In genomic region chr21:23740463-23740862, GRCh38 we compare ENCODE assay signal across 18 cellular contexts.
A peak's percentile ranks its signal among the peaks of the same experiment; 100 is the strongest.
DNase-seq lines count a peak whose midpoint lies in the region; ATAC-seq and TF ChIP-seq lines count a peak whose summit lies in the region.
"Had no signal": no experiment of that assay in that cellular context is flagged by ENCODE, and none has a peak within 500 bp of the region (broad histone marks: within the 10 kb centered on the region; RNA-seq: fewer than 3 reads in every experiment).

No MANE protein-coding gene starts in this region.

- peaks cover 25% of the 10 kb centered on the region for H3K9me3 Mint-ChIP-seq in WTC11
- no peaks in the 10 kb centered on the region for H3K9me3 Mint-ChIP-seq in activated CD4-positive, alpha-beta T cell treated with anti-CD3 and anti-CD28 coated beads, Interleukin-2, amount 10 ng/mL, durations not matched to agents 24 days and 14 days
- H3K9me3 Mint-ChIP-seq: T-helper 1 cell treated with Interleukin-12 subunit alpha and Interleukin-12 subunit beta and Interleukin-4 antibody, amounts not matched to agents 30 μg/mL and 1 μg/mL, for 36 hours had no signal

- TF ChIP-seq CTCF in DND-41 (IDR thresholded peaks at IDR 0.05; ENCODE audit: borderline replicate concordance, extremely low read depth, low read length, poor library complexity, severe bottlenecking) = peak; percentile 12
- no peak for TF ChIP-seq CTCF in WTC11 (IDR thresholded peaks at IDR 0.05)

- H3K4me1 ChIP-seq in DND-41 (ENCODE audit: insufficient read depth, low read length) = no peaks in the 10 kb centered on the region
- H3K4me1 ChIP-seq: A549, Caco-2 had no signal

- no peaks in the 10 kb centered on the region for H3K9me3 ChIP-seq in DND-41 (ENCODE audit: insufficient read depth, low read length, severe bottlenecking)
- H3K9me3 ChIP-seq: A549, Caco-2 had no signal

- no peak for ATAC-seq in DND-41 (ENCODE audit: insufficient read depth, low read depth)
- peak; percentile 51 for ATAC-seq in WTC11
- no peak for ATAC-seq in HG03196 (IDR thresholded peaks at IDR 0.05; ENCODE audit: unreplicated experiment)
- ATAC-seq: A549, HepG2 had no signal

- no peak overlapping the region for H3K9ac ChIP-seq in DND-41 (ENCODE audit: low read depth, low read length)

- POLR2A ChIA-PET in WTC11 (lab: Charles Lee) = interaction anchor here (0.5 kb wide), 1 partner anchor 29 kb away, joined by 3 read pairs; no protein-coding TSS in a partner anchor

- H3K36me3 Mint-ChIP-seq in WTC11 = peaks cover 15% of the 10 kb centered on the region
- H3K36me3 Mint-ChIP-seq in activated CD4-positive, alpha-beta T cell treated with anti-CD3 and anti-CD28 coated beads, Interleukin-2, amount 10 ng/mL, durations not matched to agents 24 days and 14 days (ENCODE audit: low read depth) = no peaks in the 10 kb centered on the region
- H3K36me3 Mint-ChIP-seq: CD14-positive monocyte had no signal

- H3K27ac ChIP-seq in DND-41 (ENCODE audit: low read length) = no peak overlapping the region
- H3K27ac ChIP-seq: A549 had no signal

- intact Hi-C loops in activated CD4-positive, alpha-beta T cell treated with anti-CD3 and anti-CD28 coated beads, Interleukin-2, amount 10 ng/mL, durations not matched to agents 24 days and 14 days (cut with micrococcal nuclease) = no loop called here

- H3K79me2 ChIP-seq in DND-41 (ENCODE audit: insufficient read depth, low read length) = no peaks in the 10 kb centered on the region

- no peak overlapping the region for H2AFZ ChIP-seq in DND-41 (ENCODE audit: low read depth, low read length)

- no peak overlapping the region for H3K4me3 Mint-ChIP-seq in WTC11
- no peak overlapping the region for H3K4me3 Mint-ChIP-seq in activated CD4-positive, alpha-beta T cell treated with anti-CD3 and anti-CD28 coated beads, Interleukin-2, amount 10 ng/mL, durations not matched to agents 24 days and 14 days
- H3K4me3 Mint-ChIP-seq: CD14-positive monocyte; T-helper 1 cell treated with Interleukin-12 subunit alpha and Interleukin-12 subunit beta and Interleukin-4 antibody, amounts not matched to agents 30 μg/mL and 1 μg/mL, for 36 hours had no signal

- H3K4me3 ChIP-seq in DND-41 (ENCODE audit: low read depth in 1 of 2, low read length in 2 of 2) = no peak overlapping the region
- H3K4me3 ChIP-seq: A549 had no signal

- DNase-seq in NCI-H82 (lab: John Stamatoyannopoulos, UW) = peak; percentile 7
- DNase-seq in NCI-H82 treated with DMSO at 0.1 percent for 48 hours (lab: John Stamatoyannopoulos, UW; ENCODE audit: unreplicated experiment) = no peak
- DNase-seq in DND-41 = no peak
- DNase-seq in NCI-H69 (lab: John Stamatoyannopoulos, UW) = peak; percentile 65
- no peak for DNase-seq in WTC11 (ENCODE audit: low spot score)
- DNase-seq in activated CD4-positive, alpha-beta T cell treated with anti-CD3 and anti-CD28 coated beads, Interleukin-2, amount 10 ng/mL, durations not matched to agents 24 days and 14 days = no peak
- no peak for DNase-seq in NCI-H2107 (lab: John Stamatoyannopoulos, UW)
- DNase-seq: Caco-2, KG1, MM.1S, NCI-H1092 treated with DMSO at 0.1 percent for 48 hours, NCI-H526 treated with DMSO at 0.1 percent for 48 hours, SHP77 had no signal

- H3K27me3 Mint-ChIP-seq in WTC11 (ENCODE audit: low read depth) = no peaks in the 10 kb centered on the region
- no peaks in the 10 kb centered on the region for H3K27me3 Mint-ChIP-seq in activated CD4-positive, alpha-beta T cell treated with anti-CD3 and anti-CD28 coated beads, Interleukin-2, amount 10 ng/mL, durations not matched to agents 24 days and 14 days

- CTCF ChIA-PET in WTC11 (lab: Charles Lee) = interaction anchor here (0.6 to 1.1 kb wide), 3 partner anchors 15 to 253 kb away, joined by 3 to 6 read pairs (median 3); no protein-coding TSS in a partner anchor

- no peaks in the 10 kb centered on the region for H3K36me3 ChIP-seq in DND-41 (ENCODE audit: insufficient read depth, low read length)

- no peak overlapping the region for H3K27ac Mint-ChIP-seq in WTC11
- no peak overlapping the region for H3K27ac Mint-ChIP-seq in activated CD4-positive, alpha-beta T cell treated with anti-CD3 and anti-CD28 coated beads, Interleukin-2, amount 10 ng/mL, durations not matched to agents 24 days and 14 days
- H3K27ac Mint-ChIP-seq: T-helper 1 cell treated with Interleukin-12 subunit alpha and Interleukin-12 subunit beta and Interleukin-4 antibody, amounts not matched to agents 30 μg/mL and 1 μg/mL, for 36 hours had no signal

- no peaks in the 10 kb centered on the region for H3K27me3 ChIP-seq in DND-41 (ENCODE audit: insufficient read depth, low read length, poor library complexity)

- H3K4me2 ChIP-seq in DND-41 (ENCODE audit: insufficient read depth, low read length) = no peak overlapping the region
- H3K4me2 ChIP-seq: A549 had no signal

- H3K4me1 Mint-ChIP-seq in WTC11 = peaks cover 3% of the 10 kb centered on the region
- no peaks in the 10 kb centered on the region for H3K4me1 Mint-ChIP-seq in activated CD4-positive, alpha-beta T cell treated with anti-CD3 and anti-CD28 coated beads, Interleukin-2, amount 10 ng/mL, durations not matched to agents 24 days and 14 days
- H3K4me1 Mint-ChIP-seq: CD14-positive monocyte had no signal

- H4K20me1 ChIP-seq in DND-41 (ENCODE audit: insufficient read depth, low read length) = no peaks in the 10 kb centered on the region

TF ChIP-seq in WTC11, 78 proteins besides CTCF, POLR2A, EP300 and RAD21:
- TF ChIP-seq GTF2I (CRISPR knock-in tag; conservative IDR thresholded peaks at IDR 0.05) (no peak), ERG (CRISPR knock-in tag; IDR thresholded peaks at IDR 0.05) (no peak), ATF3 (CRISPR knock-in tag; conservative IDR thresholded peaks at IDR 0.05) (no peak), JUN (CRISPR knock-in tag; IDR thresholded peaks at IDR 0.05) (no peak), GRHL2 (CRISPR knock-in tag; IDR thresholded peaks at IDR 0.05; ENCODE audit: insufficient replicate concordance, severe bottlenecking) (no peak), GABPB1 (CRISPR knock-in tag; IDR thresholded peaks at IDR 0.05) (no peak), TCF7 (CRISPR knock-in tag; IDR thresholded peaks at IDR 0.05; ENCODE audit: low read depth) (no peak), NR3C1 (CRISPR knock-in tag; conservative IDR thresholded peaks at IDR 0.05; ENCODE audit: low read depth) (no peak), MLX (CRISPR knock-in tag; IDR thresholded peaks at IDR 0.05) (no peak), ESRRA (CRISPR knock-in tag; IDR thresholded peaks at IDR 0.05; ENCODE audit: borderline replicate concordance) (no peak), SMAD4 (CRISPR knock-in tag; IDR thresholded peaks at IDR 0.05) (no peak), MYBL2 (CRISPR knock-in tag; IDR thresholded peaks at IDR 0.05) (no peak)
TF ChIP-seq in WTC11: peak in this region for 0.

Comparison
In these comparisons a context has a peak if more than half of its experiments do, and no peak if none do; other contexts are left out.
1. DNase-seq: peak in NCI-H82 (single experiment) and NCI-H69 (single experiment); none in NCI-H82 treated with DMSO at 0.1 percent for 48 hours (single experiment), DND-41 (single experiment), WTC11 (single experiment), activated CD4-positive, alpha-beta T cell treated with anti-CD3 and anti-CD28 coated beads, Interleukin-2, amount 10 ng/mL, durations not matched to agents 24 days and 14 days (single experiment) and NCI-H2107 (single experiment).